ENCODE assay signal across 17 cellular contexts in the genomic region with DNA sequence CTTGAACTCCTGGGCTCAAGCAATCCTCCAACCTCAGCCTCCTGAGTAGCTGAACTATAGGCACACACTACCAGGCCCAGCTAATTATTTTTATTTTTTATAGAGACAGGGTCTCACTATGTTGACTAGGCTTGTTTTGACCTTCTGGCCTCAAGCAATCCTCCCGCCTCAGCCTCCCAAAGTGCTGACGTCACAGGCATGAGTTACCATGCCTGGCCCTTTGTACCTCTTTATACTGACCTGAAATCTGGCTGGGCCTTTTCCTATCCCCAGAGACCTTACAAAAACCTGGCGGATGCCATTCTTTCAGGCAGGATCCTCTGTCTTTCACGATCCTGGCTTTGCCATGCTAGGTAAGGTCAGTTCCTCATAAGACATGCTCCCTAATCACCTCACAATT. TPM values are rescaled to one million over a fixed set of nuclear protein-coding genes. Genes with fewer than 3 reads are reported as not detected.
DNase-seq lines count a peak whose midpoint lies in the region; ATAC-seq and TF ChIP-seq lines count a peak whose summit lies in the region.
"Had no signal": no experiment of that assay in that cellular context is flagged by ENCODE, and none has a peak within 500 bp of the region (broad histone marks: within the 10 kb centered on the region; RNA-seq: fewer than 3 reads in every experiment).

No MANE protein-coding gene starts in this region.

- 64% methylated on average over 4 of the region's 4 CpGs for WGBS in prostate gland

- no peaks in the 10 kb centered on the region for H3K27me3 ChIP-seq in right atrium auricular region
- no peaks in the 10 kb centered on the region for H3K27me3 ChIP-seq in prostate gland (replicated peaks; ENCODE audit: insufficient read depth)
- H3K27me3 ChIP-seq in A673 (replicated peaks; ENCODE audit: insufficient read depth, low read depth, low read length, poor library complexity) = no peaks in the 10 kb centered on the region

- no peak for ATAC-seq in left cardiac atrium
- no peak for ATAC-seq in GM19035 (IDR thresholded peaks at IDR 0.05; ENCODE audit: unreplicated experiment)
- ATAC-seq: activated CD8-positive, alpha-beta memory T cell treated with anti-CD3 and anti-CD28 coated beads, Interleukin-2, amount 10 ng/mL, durations not matched to agents 7 days and 5 days; esophagus mucosa had no signal

- CTCF ChIA-PET in A673 (lab: Charles Lee) = interaction anchor here (0.9 kb wide), 1 partner anchor 19 kb away, joined by 3 read pairs; no protein-coding TSS in a partner anchor

- H3K9me3 ChIP-seq in right atrium auricular region (no peaks in the 10 kb centered on the region), prostate gland (no peaks in the 10 kb centered on the region), A673 (ENCODE audit: low read depth, low read length, poor library complexity, severe bottlenecking) (no peaks in the 10 kb centered on the region)

- H3K4me1 ChIP-seq in right atrium auricular region = peaks cover 0 to 28% of the 10 kb centered on the region in 2 donors
- no peaks in the 10 kb centered on the region for H3K4me1 ChIP-seq in prostate gland (replicated peaks)
- no peaks in the 10 kb centered on the region for H3K4me1 ChIP-seq in A673 (ENCODE audit: insufficient read depth, low read length, poor library complexity, severe bottlenecking)

- POLR2A ChIA-PET in A673 (lab: Charles Lee; ENCODE audit: low non-redundant PET) = interaction anchor here (0.6 kb wide), 1 partner anchor 11 kb away, joined by 3 read pairs; a partner anchor contains a TSS

- intact Hi-C loops in left cardiac atrium (cut with DNase I) (no loop called here), prostate gland (cut with DNase I) (no loop called here), A673 (cut with micrococcal nuclease; ENCODE audit: unreplicated experiment) (no loop called here)

- no peak for TF ChIP-seq POLR2A in prostate gland (IDR thresholded peaks at IDR 0.05)

- H3K4me3 ChIP-seq in right atrium auricular region (no peak overlapping the region), prostate gland (no peak overlapping the region), A673 (ENCODE audit: low read depth, low read length, poor library complexity, severe bottlenecking) (no peak overlapping the region)

- DNase-seq in right atrium auricular region (ENCODE audit: low spot score) (no peak), left cardiac atrium (no peak), epithelial cell of prostate (ENCODE audit: low read depth, low spot score) (no peak), prostate gland (ENCODE audit: low spot score) (no peak), GM10266 (ENCODE audit: extremely low spot score) (no peak), A673 (ENCODE audit: low spot score) (no peak)
- no peak for DNase-seq in activated CD8-positive, alpha-beta memory T cell treated with anti-CD3 and anti-CD28 coated beads, Interleukin-2, amount 50 U/mL, for 4 hours
- DNase-seq: activated CD8-positive, alpha-beta memory T cell treated with anti-CD3 and anti-CD28 coated beads, Interleukin-2, amount 10 ng/mL, durations not matched to agents 7 days and 5 days; activated naive CD4-positive, alpha-beta T cell treated with anti-CD3 and anti-CD28 coated beads, Interleukin-2, amount 10 ng/mL, durations not matched to agents 7 days and 5 days; cerebellar nuclear complex; NCI-H146; NCI-H526; SHP77 treated with DMSO at 0.1 percent for 48 hours had no signal

- BruUV-seq in A673 (replicated peaks; lab: Mats Ljungman, UMichigan) = no TSS peak

- peak overlapping the region; percentile 68 to 78 for H3K27ac ChIP-seq in right atrium auricular region
- H3K27ac ChIP-seq in epithelial cell of prostate = peak overlapping the region; percentile 87
- H3K27ac ChIP-seq in prostate gland = peak overlapping the region; percentile 74 to 76
- H3K27ac ChIP-seq in A673 (ENCODE audit: low read depth, low read length, poor library complexity, severe bottlenecking) = no peak overlapping the region

- H3K36me3 ChIP-seq in right atrium auricular region = no peaks in the 10 kb centered on the region
- H3K36me3 ChIP-seq in prostate gland = no peaks in the 10 kb centered on the region
- H3K36me3 ChIP-seq in A673 (ENCODE audit: insufficient read depth, low read length, poor library complexity, severe bottlenecking) = no peaks in the 10 kb centered on the region

- no peak for TF ChIP-seq CTCF in right atrium auricular region (IDR thresholded peaks at IDR 0.05)
- TF ChIP-seq CTCF in prostate gland (IDR thresholded peaks at IDR 0.05) = no peak
- no peak for TF ChIP-seq CTCF in GM10266 (IDR thresholded peaks at IDR 0.05; ENCODE audit: control insufficient read depth, insufficient read depth, low read depth, missing control alignments)
- TF ChIP-seq CTCF in A673 (conservative IDR thresholded peaks at IDR 0.05; ENCODE audit: low read depth, low read length) = no peak

RNA-seq across cellular contexts. Expression of a gene that starts 11.5 kb away (rescaled TPM):
- under 1 TPM in 1 of 2 donors, not detected in 1; 0.75 TPM for total RNA-seq in right atrium auricular region
- total RNA-seq in left cardiac atrium = under 1 TPM in 1 of 2 donors, not detected in 1; 0.39 TPM
- 1 to 10 TPM in 1 of 2 donors, not detected in 1; 5.2 TPM for total RNA-seq in prostate gland
- 0.63 TPM in 1 of 2 replicates, not detected in the other for total RNA-seq in A673 (2021)
- total RNA-seq: activated CD8-positive, alpha-beta memory T cell treated with anti-CD3 and anti-CD28 coated beads, Interleukin-2, amount 10 ng/mL, durations not matched to agents 7 days and 5 days; esophagus mucosa; mesothelial cell of epicardium; pulmonary artery endothelial cell had no signal

RNA-seq across cellular contexts. Expression of a gene that starts 11.6 kb away (rescaled TPM):
- total RNA-seq in right atrium auricular region = 10 to 100 TPM; 13.2 to 21.6 TPM
- total RNA-seq in left cardiac atrium = 10 to 100 TPM; 18.2 to 18.9 TPM
- 10 to 100 TPM; 21.8 to 35.5 TPM for total RNA-seq in prostate gland
- total RNA-seq in A673 (2021) = 44.6 and 45.9 TPM in 2 replicates

RNA-seq across cellular contexts. Expression of a gene that starts 32.3 kb away (rescaled TPM):
- total RNA-seq in right atrium auricular region (1 to 10 TPM; 1.4 to 4.9 TPM), left cardiac atrium (1 to 10 TPM in 1 of 2 donors, under 1 TPM in 1; 0.73 to 1.6 TPM), prostate gland (10 to 100 TPM in 1 of 2 donors, 1 to 10 TPM in 1; 2.2 to 10.9 TPM), A673 (2021) (241 and 249 TPM in 2 replicates)

RNA-seq across cellular contexts. Expression of a gene that starts 47.0 kb away (rescaled TPM):
- total RNA-seq in right atrium auricular region = under 1 TPM in 1 of 2 donors, not detected in 1; 0.51 TPM
- under 1 TPM in 1 of 2 donors, not detected in 1; 0.32 TPM for total RNA-seq in left cardiac atrium
- total RNA-seq in prostate gland = 1 to 10 TPM; 2.1 to 3.0 TPM
- not detected in 2 replicates for total RNA-seq in A673 (2021)
- total RNA-seq: activated CD8-positive, alpha-beta memory T cell treated with anti-CD3 and anti-CD28 coated beads, Interleukin-2, amount 10 ng/mL, durations not matched to agents 7 days and 5 days; esophagus mucosa; pulmonary artery endothelial cell had no signal

RNA-seq across cellular contexts. Expression of a gene that starts 53.4 kb away (rescaled TPM):
- total RNA-seq in right atrium auricular region (10 to 100 TPM; 43.5 to 54.7 TPM), left cardiac atrium (10 to 100 TPM; 23.2 to 30.2 TPM), prostate gland (10 to 100 TPM; 60.4 to 68.4 TPM), A673 (2021) (3.1 and 7.3 TPM in 2 replicates)

Comparison
In these comparisons a context has a peak if more than half of its experiments do, and no peak if none do; other contexts are left out.
1. RNA of a gene that starts 32.3 kb away (total RNA-seq): 241 to 249 TPM in A673; 2.2 to 10.9 TPM in prostate gland, 1.4 to 4.9 TPM in right atrium auricular region and 0.73 to 1.6 TPM in left cardiac atrium; every median in the first group is over 10 times any median in the second.